Comparison of ENCODE assay signal across 1 cellular context in genomic region chr4:61543976-61544375, GRCh38.
TF ChIP-seq lines count a peak whose summit lies in the region.

No MANE protein-coding gene starts in this region.

TF ChIP-seq in H1, 55 proteins besides CTCF, POLR2A, EP300 and RAD21 (continued from another document):
- TF ChIP-seq ATF3 (IDR thresholded peaks at IDR 0.05; ENCODE audit: insufficient read depth, low read depth, low read length) (no peak), POU5F1 (IDR thresholded peaks at IDR 0.05; ENCODE audit: low read depth, low read length) (no peak), GTF2F1 (IDR thresholded peaks at IDR 0.05; ENCODE audit: borderline replicate concordance, low read depth, low read length) (no peak), ZNF274 (IDR thresholded peaks at IDR 0.05; ENCODE audit: borderline replicate concordance, extremely low read depth, low read length) (no peak), CHD1 (IDR thresholded peaks at IDR 0.05; ENCODE audit: low read depth, low read length) (no peak), FOSL1 (IDR thresholded peaks at IDR 0.05; ENCODE audit: insufficient read depth, low read depth, low read length) (no peak), YY1 (IDR thresholded peaks at IDR 0.05; ENCODE audit: low read depth, low read length) (no peak), RFX5 (IDR thresholded peaks at IDR 0.05; ENCODE audit: borderline replicate concordance, low read depth, low read length) (no peak), ATF2 (IDR thresholded peaks at IDR 0.05; ENCODE audit: low read length) (no peak)
